Comparison of ENCODE assay signal across 9 cellular contexts in genomic region chrX:18984381-18985185, GRCh38. TPM values are rescaled to one million over a fixed set of nuclear protein-coding genes. Genes with fewer than 3 reads are reported as not detected.
DNase-seq lines count a peak whose midpoint lies in the region; ATAC-seq, FAIRE-seq and TF ChIP-seq lines count a peak whose summit lies in the region.
"Had no signal": no experiment of that assay in that cellular context is flagged by ENCODE, and none has a peak within 500 bp of the region (broad histone marks: within the 10 kb centered on the region; RNA-seq: fewer than 3 reads in every experiment).

No MANE protein-coding gene starts in this region.

- DNase-seq in BJ (ENCODE audit: low read depth): no peak
- DNase-seq in GM19239 (ENCODE audit: insufficient read length, low spot score): peak; percentile 50
- peak; percentile 76 for DNase-seq in NCI-H510A (lab: John Stamatoyannopoulos, UW)
- DNase-seq in activated CD4-positive, alpha-beta T cell treated with anti-CD3 and anti-CD28 coated beads for 36 hours: peak; percentile 91
- DNase-seq in chondrocyte (ENCODE audit: low spot score): peak; percentile 93
- DNase-seq in left colon: peak; percentile 81 to 88
- DNase-seq in stimulated activated CD4-positive, alpha-beta T cell treated with anti-CD3 and anti-CD28 coated beads, Interleukin-2, amount 100 ng/mL, for 24 hours: peak; percentile 83 to 84

- H3K9me3 Mint-ChIP-seq in activated CD4-positive, alpha-beta T cell treated with anti-CD3 and anti-CD28 coated beads for 36 hours (ENCODE audit: low read depth): no peaks in the 10 kb centered on the region
- H3K9me3 Mint-ChIP-seq in chondrocyte (ENCODE audit: low read depth): peaks cover 1% of the 10 kb centered on the region

- peak overlapping the region; percentile 93 for H3K27ac Mint-ChIP-seq in activated CD4-positive, alpha-beta T cell treated with anti-CD3 and anti-CD28 coated beads for 36 hours
- peak overlapping the region; percentile 68 for H3K27ac Mint-ChIP-seq in chondrocyte (ENCODE audit: unreplicated experiment)

- H3K27me3 ChIP-seq in BJ (ENCODE audit: control insufficient read depth, insufficient read depth, low read length): no peaks in the 10 kb centered on the region

- peak; percentile 96 for FAIRE-seq in GM19239 (lab: Jason Lieb, UNC)
- FAIRE-seq: colon had no signal

- POLR2A ChIA-PET in BJ (lab: Charles Lee): interaction anchor here (0.5 kb wide), 1 partner anchor 55 kb away, joined by 3 read pairs; no protein-coding TSS in a partner anchor
- POLR2A ChIA-PET in activated CD4-positive, alpha-beta T cell treated with anti-CD3 and anti-CD28 coated beads for 36 hours (lab: Charles Lee): interaction anchor here (0.6 kb wide), 1 partner anchor 762 kb away, joined by 3 read pairs; no protein-coding TSS in a partner anchor

- peaks cover 11% of the 10 kb centered on the region for H3K4me1 Mint-ChIP-seq in activated CD4-positive, alpha-beta T cell treated with anti-CD3 and anti-CD28 coated beads for 36 hours
- H3K4me1 Mint-ChIP-seq in chondrocyte (ENCODE audit: low read depth): peaks cover 11% of the 10 kb centered on the region

- ATAC-seq in HG03439 (IDR thresholded peaks at IDR 0.05; ENCODE audit: unreplicated experiment) (peak; percentile 83), left colon (peak; percentile 90)
- peak; percentile 90 for ATAC-seq in activated CD4-positive, alpha-beta T cell treated with anti-CD3 and anti-CD28 coated beads for 36 hours

- H3K4me3 ChIP-seq in BJ (ENCODE audit: low read depth, low read length): peak overlapping the region; percentile 67

- intact Hi-C loops in activated CD4-positive, alpha-beta T cell treated with anti-CD3 and anti-CD28 coated beads for 36 hours (cut with DNase I, micrococcal nuclease): loop anchor here (1.0 to 10.0 kb wide), 11 partner anchors 28 to 1246 kb away; partner anchors contain the start of genes CDKL5 (in 2 of the 2), PDHA1 (in 2 of the 2), RS1 (in 1 of the 2) and SCML2 (in 1 of the 2)
- intact Hi-C loops in left colon (cut with DNase I, micrococcal nuclease): no loop called here

- no peaks in the 10 kb centered on the region for H3K27me3 Mint-ChIP-seq in activated CD4-positive, alpha-beta T cell treated with anti-CD3 and anti-CD28 coated beads for 36 hours
- H3K27me3 Mint-ChIP-seq in chondrocyte (ENCODE audit: low read depth): no peaks in the 10 kb centered on the region

- H3K4me3 Mint-ChIP-seq in activated CD4-positive, alpha-beta T cell treated with anti-CD3 and anti-CD28 coated beads for 36 hours: peak overlapping the region; percentile 84
- H3K4me3 Mint-ChIP-seq in chondrocyte (ENCODE audit: unreplicated experiment): peak overlapping the region; percentile 73

- TF ChIP-seq CTCF in BJ (IDR thresholded peaks at IDR 0.05; ENCODE audit: insufficient read depth, low read depth, low read length) (peak; percentile 64), chondrocyte (IDR thresholded peaks at IDR 0.05) (peak; percentile 71)

- CTCF ChIA-PET in BJ (lab: Yijun Ruan, JAX): interaction anchor here (0.6 kb wide), 1 partner anchor 462 kb away, joined by 3 read pairs; no protein-coding TSS in a partner anchor
- CTCF ChIA-PET in activated CD4-positive, alpha-beta T cell treated with anti-CD3 and anti-CD28 coated beads for 36 hours (lab: Charles Lee): interaction anchor here (0.6 to 1.3 kb wide), 3 partner anchors 29 to 349 kb away, joined by 3 to 5 read pairs (median 3); no protein-coding TSS in a partner anchor

- H3K36me3 ChIP-seq in BJ (ENCODE audit: control insufficient read depth, insufficient read depth, low read length): no peaks in the 10 kb centered on the region

- H3K36me3 Mint-ChIP-seq in activated CD4-positive, alpha-beta T cell treated with anti-CD3 and anti-CD28 coated beads for 36 hours (ENCODE audit: low read depth): no peaks in the 10 kb centered on the region
- no peaks in the 10 kb centered on the region for H3K36me3 Mint-ChIP-seq in chondrocyte (ENCODE audit: low read depth)

RNA-seq across cellular contexts. Expression of gene PHKA2, which starts 0.7 kb away (rescaled TPM):
- polyA plus RNA-seq in BJ (2011; rRNA removed): 15.6 and 23.1 TPM in 2 replicates
- 22.5 and 26.2 TPM in 2 replicates for polyA minus RNA-seq in BJ (2011; rRNA and poly(A)+ RNA removed)
- 10 to 100 TPM; 22.0 to 24.5 TPM for total RNA-seq in activated CD4-positive, alpha-beta T cell treated with anti-CD3 and anti-CD28 coated beads for 36 hours
- total RNA-seq in chondrocyte: 15.5 to 16.9 TPM (median 16.2 TPM) in 3 replicates
- total RNA-seq in left colon: 10 to 100 TPM; 22.9 to 29.5 TPM

Comparison
In these comparisons a context has a peak if more than half of its experiments do, and no peak if none do; other contexts are left out.
1. intact Hi-C loops: an anchor here in activated CD4-positive, alpha-beta T cell treated with anti-CD3 and anti-CD28 coated beads for 36 hours (1.0 to 10.0 kb wide); none called in left colon.